ENCODE assay signal across 22 cellular contexts in genomic region chr14:101039755-101040138, GRCh38.
"Had no signal": no experiment of that assay in that cellular context is flagged by ENCODE, and none has a peak within 500 bp of the region (broad histone marks: within the 10 kb centered on the region; RNA-seq: fewer than 3 reads in every experiment).

No MANE protein-coding gene starts in this region.

- H3K4me3 ChIP-seq: heart right ventricle, left lung, lower lobe of right lung, neural progenitor cell, right atrium auricular region, right lobe of liver, skin epidermis, suprapubic skin, tibial nerve, uterus had no signal

- H3K36me3 ChIP-seq: heart right ventricle, left lung, lower lobe of right lung, neural progenitor cell, neutrophil, right atrium auricular region, right lobe of liver, suprapubic skin, uterus had no signal

- DNase-seq: heart right ventricle; hippocampal formation; left colon; lower lobe of right lung; mammary epithelial cell; mesenchymal stem cell; nephron progenitor cell; occipital lobe; stimulated activated CD4-positive, alpha-beta T cell treated with anti-CD3 and anti-CD28 coated beads, Interleukin-4, amount 100 ng/mL, for 24 hours; stimulated activated naive CD4-positive, alpha-beta T cell; uterus had no signal

- H3K79me2 ChIP-seq: parathyroid adenoma had no signal

- H3K27me3 ChIP-seq: heart right ventricle, left lung, neural progenitor cell, neutrophil, right atrium auricular region, right lobe of liver, suprapubic skin, tibial nerve, uterus had no signal

- H3K4me2 ChIP-seq: neural progenitor cell had no signal

- H2AFZ ChIP-seq: neural progenitor cell, parathyroid adenoma had no signal

- H3K9me3 ChIP-seq: heart right ventricle, left lung, lower lobe of right lung, neutrophil, right atrium auricular region, right lobe of liver, suprapubic skin, tibial nerve, uterus had no signal

- H3K9ac ChIP-seq: neural progenitor cell, parathyroid adenoma had no signal

- H3K27ac ChIP-seq: heart right ventricle, left lung, lower lobe of right lung, neural progenitor cell, neutrophil, parathyroid adenoma, right atrium auricular region, right lobe of liver, skin epidermis, suprapubic skin, tibial nerve, uterus had no signal

- H3K4me1 ChIP-seq: heart right ventricle, left lung, lower lobe of right lung, neural progenitor cell, parathyroid adenoma, right atrium auricular region, right lobe of liver, suprapubic skin, tibial nerve, uterus had no signal

- ATAC-seq: heart right ventricle; left colon; left lung; lower lobe of right lung; naive thymus-derived CD8-positive, alpha-beta T cell; right lobe of liver; stimulated activated effector memory CD8-positive, alpha-beta T cell treated with anti-CD3 and anti-CD28 coated beads, Interleukin-12 subunit alpha, Interleukin-12 subunit beta, amount 100 ng/mL, for 72 hours had no signal
